17 cellular contexts compared by ENCODE assay signal in the genomic region with DNA sequence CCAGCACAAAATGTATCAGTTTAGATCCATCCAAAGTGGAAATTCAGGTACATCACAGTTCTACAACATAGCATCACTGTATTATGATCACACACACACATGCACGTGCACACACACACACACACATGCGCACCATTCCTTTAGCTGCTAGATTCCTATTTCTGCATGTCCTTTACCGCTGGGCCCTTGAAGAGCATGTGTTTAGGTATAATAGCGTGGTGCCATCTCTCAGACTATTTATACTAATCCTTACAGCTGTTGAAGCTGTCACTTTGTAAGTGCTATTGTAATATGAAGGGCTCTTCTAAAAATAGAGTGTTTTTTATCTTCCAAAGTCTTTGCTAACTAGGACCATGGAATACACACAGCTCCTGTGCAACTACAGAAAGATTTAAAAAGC.
DNase-seq lines count a peak whose midpoint lies in the region; ATAC-seq, FAIRE-seq and TF ChIP-seq lines count a peak whose summit lies in the region.
"Had no signal": no experiment of that assay in that cellular context is flagged by ENCODE, and none has a peak within 500 bp of the region (broad histone marks: within the 10 kb centered on the region; RNA-seq: fewer than 3 reads in every experiment).

No MANE protein-coding gene starts in this region.

- H3K4me1 ChIP-seq in cardiac muscle cell (ENCODE audit: low read depth) (peaks cover 15% of the 10 kb centered on the region), left ventricle myocardium inferior (peaks cover 12% of the 10 kb centered on the region), right cardiac atrium (ENCODE audit: control insufficient read depth, insufficient read depth, low read length) (no peaks in the 10 kb centered on the region)

- H3K9me3 ChIP-seq in cardiac muscle cell (ENCODE audit: low read depth) (no peaks in the 10 kb centered on the region), left ventricle myocardium inferior (replicated peaks) (peaks cover 8% of the 10 kb centered on the region), right cardiac atrium (ENCODE audit: control insufficient read depth, low read length) (no peaks in the 10 kb centered on the region)

- H3K27ac ChIP-seq in cardiac muscle cell (peak overlapping the region; percentile 56), left ventricle myocardium inferior (replicated peaks) (no peak overlapping the region), right cardiac atrium (ENCODE audit: low read length) (no peak overlapping the region)

- H3K9me3 Mint-ChIP-seq in activated CD8-positive, alpha-beta T cell treated with anti-CD3 and anti-CD28 coated beads, Interleukin-2, amount 10 ng/mL, durations not matched to agents 7 days and 5 days (ENCODE audit: insufficient read depth) = no peaks in the 10 kb centered on the region

- H3K4me3 Mint-ChIP-seq in activated CD8-positive, alpha-beta T cell treated with anti-CD3 and anti-CD28 coated beads, Interleukin-2, amount 10 ng/mL, durations not matched to agents 7 days and 5 days = no peak overlapping the region
- H3K4me3 Mint-ChIP-seq: CD4-positive, alpha-beta memory T cell; GM23338 had no signal

- no peak for TF ChIP-seq CTCF in cardiac muscle cell (IDR thresholded peaks at IDR 0.05; ENCODE audit: low read depth, low read length)
- no peak for TF ChIP-seq CTCF in left ventricle myocardium inferior (IDR thresholded peaks at IDR 0.05; ENCODE audit: borderline replicate concordance)
- TF ChIP-seq CTCF in D721Med (IDR thresholded peaks at IDR 0.05; ENCODE audit: insufficient read depth, missing control alignments) = no peak

- DNase-seq in cardiac muscle cell (ENCODE audit: low read depth in 1 of 2, low spot score in 1 of 2) (peak in 1 of 2 donors; percentile 48), left ventricle myocardium inferior (no peak), NCI-H345 treated with DMSO at 0.1 percent for 48 hours (lab: John Stamatoyannopoulos, UW; ENCODE audit: unreplicated experiment) (peak; percentile 31), right cardiac atrium (no peak), D721Med (ENCODE audit: insufficient read length, low spot score) (no peak), T-helper 1 cell (no peak), NCI-H1048 (lab: John Stamatoyannopoulos, UW) (no peak)
- no peak for DNase-seq in activated CD8-positive, alpha-beta T cell treated with anti-CD3 and anti-CD28 coated beads, Interleukin-2, amount 10 ng/mL, durations not matched to agents 7 days and 5 days
- DNase-seq: CD4-positive, alpha-beta memory T cell; HCEC 1CT; NCI-H1105; NCI-H1694; NCI-H2107; NCI-H446 treated with DMSO at 0.1 percent for 48 hours had no signal

- no peaks in the 10 kb centered on the region for H3K36me3 Mint-ChIP-seq in activated CD8-positive, alpha-beta T cell treated with anti-CD3 and anti-CD28 coated beads, Interleukin-2, amount 10 ng/mL, durations not matched to agents 7 days and 5 days (ENCODE audit: low read depth)
- H3K36me3 Mint-ChIP-seq: CD4-positive, alpha-beta memory T cell had no signal

- peak; percentile 19 to 29 for ATAC-seq in right cardiac atrium
- no peak for ATAC-seq in activated CD8-positive, alpha-beta T cell treated with anti-CD3 and anti-CD28 coated beads, Interleukin-2, amount 10 ng/mL, durations not matched to agents 7 days and 5 days
- ATAC-seq: GM23338 had no signal

- intact Hi-C loops in left ventricle myocardium inferior (cut with micrococcal nuclease) = no loop called here
- intact Hi-C loops in right cardiac atrium (cut with DNase I) = no loop called here

- H3K27me3 ChIP-seq in cardiac muscle cell (no peaks in the 10 kb centered on the region), left ventricle myocardium inferior (ENCODE audit: low read depth) (peaks cover 18% of the 10 kb centered on the region), right cardiac atrium (ENCODE audit: control insufficient read depth, insufficient read depth) (no peaks in the 10 kb centered on the region)

- no peaks in the 10 kb centered on the region for H3K27me3 Mint-ChIP-seq in activated CD8-positive, alpha-beta T cell treated with anti-CD3 and anti-CD28 coated beads, Interleukin-2, amount 10 ng/mL, durations not matched to agents 7 days and 5 days (ENCODE audit: low read depth)
- H3K27me3 Mint-ChIP-seq: CD4-positive, alpha-beta memory T cell had no signal

- H3K4me1 Mint-ChIP-seq in activated CD8-positive, alpha-beta T cell treated with anti-CD3 and anti-CD28 coated beads, Interleukin-2, amount 10 ng/mL, durations not matched to agents 7 days and 5 days (ENCODE audit: low read depth) = no peaks in the 10 kb centered on the region
- H3K4me1 Mint-ChIP-seq: CD4-positive, alpha-beta memory T cell had no signal

- CTCF ChIA-PET in activated CD8-positive, alpha-beta T cell treated with anti-CD3 and anti-CD28 coated beads, Interleukin-2, amount 10 ng/mL, durations not matched to agents 7 days and 5 days (lab: Charles Lee) = no interaction called here

- FAIRE-seq in D721Med (lab: Jason Lieb, UNC) = no peak
- FAIRE-seq: A204.1, GM12891 had no signal

- H3K27ac Mint-ChIP-seq in activated CD8-positive, alpha-beta T cell treated with anti-CD3 and anti-CD28 coated beads, Interleukin-2, amount 10 ng/mL, durations not matched to agents 7 days and 5 days = no peak overlapping the region
- H3K27ac Mint-ChIP-seq: CD4-positive, alpha-beta memory T cell; GM23338 had no signal

- H3K36me3 ChIP-seq in cardiac muscle cell = no peaks in the 10 kb centered on the region
- H3K36me3 ChIP-seq in left ventricle myocardium inferior = no peaks in the 10 kb centered on the region

- POLR2A ChIA-PET in activated CD8-positive, alpha-beta T cell treated with anti-CD3 and anti-CD28 coated beads, Interleukin-2, amount 10 ng/mL, durations not matched to agents 7 days and 5 days (lab: Charles Lee) = no interaction called here

- H3K4me3 ChIP-seq in cardiac muscle cell = no peak overlapping the region
- no peak overlapping the region for H3K4me3 ChIP-seq in left ventricle myocardium inferior
- H3K4me3 ChIP-seq in right cardiac atrium (ENCODE audit: low read length) = no peak overlapping the region
- H3K4me3 ChIP-seq: GM23338 had no signal

- 61% methylated on average over 4 of the region's 4 CpGs for WGBS in right cardiac atrium
